2 cellular contexts compared by ENCODE assay signal in the genomic region with DNA sequence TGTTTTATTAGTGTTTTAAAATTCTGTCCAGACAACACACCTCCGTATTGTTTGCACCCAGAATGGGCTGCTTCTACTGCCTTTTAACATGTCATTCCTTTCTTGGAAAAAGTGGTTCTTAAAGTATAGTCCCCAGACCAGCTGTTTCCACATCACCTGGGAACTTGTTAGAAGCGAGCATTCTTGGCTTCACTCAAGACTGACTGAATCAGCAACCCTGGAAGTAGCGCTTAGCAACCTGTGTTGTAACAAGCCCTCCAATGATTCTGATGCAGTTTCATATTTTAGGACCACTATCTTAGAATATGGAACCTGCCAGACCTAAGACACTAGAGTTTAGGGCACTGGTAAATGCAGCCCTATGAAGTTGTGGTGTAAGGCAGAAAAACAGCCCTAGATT.
TF ChIP-seq lines count a peak whose summit lies in the region.

No MANE protein-coding gene starts in this region.

TF ChIP-seq in IMR-90, 13 proteins besides CTCF, POLR2A, EP300 and RAD21:
- TF ChIP-seq CHD1 (IDR thresholded peaks at IDR 0.05; ENCODE audit: low read depth, low read length), result no peak
- TF ChIP-seq RCOR1 (IDR thresholded peaks at IDR 0.05; ENCODE audit: insufficient replicate concordance, low read length), result no peak
- no peak for TF ChIP-seq MAZ (IDR thresholded peaks at IDR 0.05; ENCODE audit: borderline replicate concordance, low read depth, low read length)
- TF ChIP-seq FOS (IDR thresholded peaks at IDR 0.05; ENCODE audit: low read depth, low read length), result no peak
- TF ChIP-seq RFX5 (IDR thresholded peaks at IDR 0.05; ENCODE audit: low read depth, low read length), result no peak
- no peak for TF ChIP-seq MAFK (IDR thresholded peaks at IDR 0.05; ENCODE audit: low read depth, low read length)
- no peak for TF ChIP-seq CEBPB (IDR thresholded peaks at IDR 0.05; ENCODE audit: low read depth, low read length)
- TF ChIP-seq BHLHE40 (IDR thresholded peaks at IDR 0.05; ENCODE audit: low read depth, low read length), result no peak
- no peak for TF ChIP-seq NFE2L2 (IDR thresholded peaks at IDR 0.05; ENCODE audit: low read depth, low read length)
- no peak for TF ChIP-seq SMC3 (IDR thresholded peaks at IDR 0.05; ENCODE audit: low read depth, low read length)
- TF ChIP-seq MXI1 (IDR thresholded peaks at IDR 0.05; ENCODE audit: borderline replicate concordance, low read depth, low read length), result no peak
- TF ChIP-seq USF2 (IDR thresholded peaks at IDR 0.05; ENCODE audit: low read depth, low read length), result no peak
- TF ChIP-seq, protein P1, sequence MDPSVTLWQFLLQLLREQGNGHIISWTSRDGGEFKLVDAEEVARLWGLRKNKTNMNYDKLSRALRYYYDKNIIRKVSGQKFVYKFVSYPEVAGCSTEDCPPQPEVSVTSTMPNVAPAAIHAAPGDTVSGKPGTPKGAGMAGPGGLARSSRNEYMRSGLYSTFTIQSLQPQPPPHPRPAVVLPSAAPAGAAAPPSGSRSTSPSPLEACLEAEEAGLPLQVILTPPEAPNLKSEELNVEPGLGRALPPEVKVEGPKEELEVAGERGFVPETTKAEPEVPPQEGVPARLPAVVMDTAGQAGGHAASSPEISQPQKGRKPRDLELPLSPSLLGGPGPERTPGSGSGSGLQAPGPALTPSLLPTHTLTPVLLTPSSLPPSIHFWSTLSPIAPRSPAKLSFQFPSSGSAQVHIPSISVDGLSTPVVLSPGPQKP (IDR thresholded peaks at IDR 0.05; ENCODE audit: borderline replicate concordance, low read depth, low read length), result no peak

TF ChIP-seq in GM12878, 131 proteins besides CTCF, POLR2A, EP300 and RAD21:
- TF ChIP-seq, protein P2, sequence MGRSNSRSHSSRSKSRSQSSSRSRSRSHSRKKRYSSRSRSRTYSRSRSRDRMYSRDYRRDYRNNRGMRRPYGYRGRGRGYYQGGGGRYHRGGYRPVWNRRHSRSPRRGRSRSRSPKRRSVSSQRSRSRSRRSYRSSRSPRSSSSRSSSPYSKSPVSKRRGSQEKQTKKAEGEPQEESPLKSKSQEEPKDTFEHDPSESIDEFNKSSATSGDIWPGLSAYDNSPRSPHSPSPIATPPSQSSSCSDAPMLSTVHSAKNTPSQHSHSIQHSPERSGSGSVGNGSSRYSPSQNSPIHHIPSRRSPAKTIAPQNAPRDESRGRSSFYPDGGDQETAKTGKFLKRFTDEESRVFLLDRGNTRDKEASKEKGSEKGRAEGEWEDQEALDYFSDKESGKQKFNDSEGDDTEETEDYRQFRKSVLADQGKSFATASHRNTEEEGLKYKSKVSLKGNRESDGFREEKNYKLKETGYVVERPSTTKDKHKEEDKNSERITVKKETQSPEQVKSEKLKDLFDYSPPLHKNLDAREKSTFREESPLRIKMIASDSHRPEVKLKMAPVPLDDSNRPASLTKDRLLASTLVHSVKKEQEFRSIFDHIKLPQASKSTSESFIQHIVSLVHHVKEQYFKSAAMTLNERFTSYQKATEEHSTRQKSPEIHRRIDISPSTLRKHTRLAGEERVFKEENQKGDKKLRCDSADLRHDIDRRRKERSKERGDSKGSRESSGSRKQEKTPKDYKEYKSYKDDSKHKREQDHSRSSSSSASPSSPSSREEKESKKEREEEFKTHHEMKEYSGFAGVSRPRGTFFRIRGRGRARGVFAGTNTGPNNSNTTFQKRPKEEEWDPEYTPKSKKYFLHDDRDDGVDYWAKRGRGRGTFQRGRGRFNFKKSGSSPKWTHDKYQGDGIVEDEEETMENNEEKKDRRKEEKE (IDR thresholded peaks at IDR 0.05), result no peak
- TF ChIP-seq, protein P3, sequence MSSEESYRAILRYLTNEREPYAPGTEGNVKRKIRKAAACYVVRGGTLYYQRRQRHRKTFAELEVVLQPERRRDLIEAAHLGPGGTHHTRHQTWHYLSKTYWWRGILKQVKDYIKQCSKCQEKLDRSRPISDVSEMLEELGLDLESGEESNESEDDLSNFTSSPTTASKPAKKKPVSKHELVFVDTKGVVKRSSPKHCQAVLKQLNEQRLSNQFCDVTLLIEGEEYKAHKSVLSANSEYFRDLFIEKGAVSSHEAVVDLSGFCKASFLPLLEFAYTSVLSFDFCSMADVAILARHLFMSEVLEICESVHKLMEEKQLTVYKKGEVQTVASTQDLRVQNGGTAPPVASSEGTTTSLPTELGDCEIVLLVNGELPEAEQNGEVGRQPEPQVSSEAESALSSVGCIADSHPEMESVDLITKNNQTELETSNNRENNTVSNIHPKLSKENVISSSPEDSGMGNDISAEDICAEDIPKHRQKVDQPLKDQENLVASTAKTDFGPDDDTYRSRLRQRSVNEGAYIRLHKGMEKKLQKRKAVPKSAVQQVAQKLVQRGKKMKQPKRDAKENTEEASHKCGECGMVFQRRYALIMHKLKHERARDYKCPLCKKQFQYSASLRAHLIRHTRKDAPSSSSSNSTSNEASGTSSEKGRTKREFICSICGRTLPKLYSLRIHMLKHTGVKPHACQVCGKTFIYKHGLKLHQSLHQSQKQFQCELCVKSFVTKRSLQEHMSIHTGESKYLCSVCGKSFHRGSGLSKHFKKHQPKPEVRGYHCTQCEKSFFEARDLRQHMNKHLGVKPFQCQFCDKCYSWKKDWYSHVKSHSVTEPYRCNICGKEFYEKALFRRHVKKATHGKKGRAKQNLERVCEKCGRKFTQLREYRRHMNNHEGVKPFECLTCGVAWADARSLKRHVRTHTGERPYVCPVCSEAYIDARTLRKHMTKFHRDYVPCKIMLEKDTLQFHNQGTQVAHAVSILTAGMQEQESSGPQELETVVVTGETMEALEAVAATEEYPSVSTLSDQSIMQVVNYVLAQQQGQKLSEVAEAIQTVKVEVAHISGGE (CRISPR knock-in tag; IDR thresholded peaks at IDR 0.05), result no peak
- TF ChIP-seq, protein P4, sequence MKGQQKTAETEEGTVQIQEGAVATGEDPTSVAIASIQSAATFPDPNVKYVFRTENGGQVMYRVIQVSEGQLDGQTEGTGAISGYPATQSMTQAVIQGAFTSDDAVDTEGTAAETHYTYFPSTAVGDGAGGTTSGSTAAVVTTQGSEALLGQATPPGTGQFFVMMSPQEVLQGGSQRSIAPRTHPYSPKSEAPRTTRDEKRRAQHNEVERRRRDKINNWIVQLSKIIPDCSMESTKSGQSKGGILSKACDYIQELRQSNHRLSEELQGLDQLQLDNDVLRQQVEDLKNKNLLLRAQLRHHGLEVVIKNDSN (IDR thresholded peaks at IDR 0.05; ENCODE audit: borderline replicate concordance, extremely low read length, insufficient read depth, low read depth, low read length), result no peak
- TF ChIP-seq ASH2L (IDR thresholded peaks at IDR 0.05; ENCODE audit: borderline replicate concordance, low read depth) (no peak), NKRF (conservative IDR thresholded peaks at IDR 0.05) (no peak), CHD4 (IDR thresholded peaks at IDR 0.05) (no peak), CBX3 (IDR thresholded peaks at IDR 0.05; ENCODE audit: borderline replicate concordance, low read depth) (no peak), MEF2B (IDR thresholded peaks at IDR 0.05; ENCODE audit: partially characterized antibody, poor library complexity, severe bottlenecking) (no peak), TBL1XR1 (IDR thresholded peaks at IDR 0.05; ENCODE audit: low read depth, low read length) (no peak), GABPA (IDR thresholded peaks at IDR 0.05; ENCODE audit: low read depth) (no peak)
- TF ChIP-seq, protein P5, sequence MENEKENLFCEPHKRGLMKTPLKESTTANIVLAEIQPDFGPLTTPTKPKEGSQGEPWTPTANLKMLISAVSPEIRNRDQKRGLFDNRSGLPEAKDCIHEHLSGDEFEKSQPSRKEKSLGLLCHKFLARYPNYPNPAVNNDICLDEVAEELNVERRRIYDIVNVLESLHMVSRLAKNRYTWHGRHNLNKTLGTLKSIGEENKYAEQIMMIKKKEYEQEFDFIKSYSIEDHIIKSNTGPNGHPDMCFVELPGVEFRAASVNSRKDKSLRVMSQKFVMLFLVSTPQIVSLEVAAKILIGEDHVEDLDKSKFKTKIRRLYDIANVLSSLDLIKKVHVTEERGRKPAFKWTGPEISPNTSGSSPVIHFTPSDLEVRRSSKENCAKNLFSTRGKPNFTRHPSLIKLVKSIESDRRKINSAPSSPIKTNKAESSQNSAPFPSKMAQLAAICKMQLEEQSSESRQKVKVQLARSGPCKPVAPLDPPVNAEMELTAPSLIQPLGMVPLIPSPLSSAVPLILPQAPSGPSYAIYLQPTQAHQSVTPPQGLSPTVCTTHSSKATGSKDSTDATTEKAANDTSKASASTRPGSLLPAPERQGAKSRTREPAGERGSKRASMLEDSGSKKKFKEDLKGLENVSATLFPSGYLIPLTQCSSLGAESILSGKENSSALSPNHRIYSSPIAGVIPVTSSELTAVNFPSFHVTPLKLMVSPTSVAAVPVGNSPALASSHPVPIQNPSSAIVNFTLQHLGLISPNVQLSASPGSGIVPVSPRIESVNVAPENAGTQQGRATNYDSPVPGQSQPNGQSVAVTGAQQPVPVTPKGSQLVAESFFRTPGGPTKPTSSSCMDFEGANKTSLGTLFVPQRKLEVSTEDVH (IDR thresholded peaks at IDR 0.05; ENCODE audit: low read depth, partially characterized antibody), result no peak
